In the genomic region with DNA sequence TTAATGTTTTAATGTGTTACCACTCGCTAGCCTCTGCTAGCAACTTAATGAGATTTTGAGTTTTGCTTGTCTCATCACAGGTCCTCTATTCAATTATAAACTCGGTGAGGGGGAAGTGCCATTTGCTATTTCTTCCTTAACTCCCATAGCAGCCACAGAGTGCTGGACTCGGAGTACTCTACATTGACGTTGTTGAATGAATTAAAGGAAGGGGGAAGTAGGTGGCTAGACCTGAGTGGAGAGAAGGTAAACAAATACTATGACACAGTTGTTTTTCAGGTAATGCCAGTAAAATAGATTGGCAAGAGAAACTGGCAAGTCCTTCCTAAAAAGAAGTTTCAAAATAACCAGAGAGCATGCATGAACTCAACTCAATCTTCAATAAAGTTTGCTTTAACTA, we compare ENCODE assay signal across 20 cellular contexts.
DNase-seq lines count a peak whose midpoint lies in the region; ATAC-seq and TF ChIP-seq lines count a peak whose summit lies in the region.
"Had no signal": no experiment of that assay in that cellular context is flagged by ENCODE, and none has a peak within 500 bp of the region (broad histone marks: within the 10 kb centered on the region; RNA-seq: fewer than 3 reads in every experiment).

No MANE protein-coding gene starts in this region.

- no peak for TF ChIP-seq CTCF in epithelial cell of esophagus (IDR thresholded peaks at IDR 0.05; ENCODE audit: insufficient read depth, low read depth, low read length, missing control alignments)
- no peak for TF ChIP-seq CTCF in lower lobe of right lung (IDR thresholded peaks at IDR 0.05)
- no peak for TF ChIP-seq CTCF in type B pancreatic cell (conservative IDR thresholded peaks at IDR 0.05)

- no peak overlapping the region for H3K27ac ChIP-seq in lower lobe of right lung
- H3K27ac ChIP-seq: 22Rv1, GM23248 had no signal

- peaks cover 13% of the 10 kb centered on the region for H3K9me3 Mint-ChIP-seq in type B pancreatic cell

- peak overlapping the region; percentile 62 for H3K4me3 Mint-ChIP-seq in type B pancreatic cell
- H3K4me3 Mint-ChIP-seq: CD4-positive, alpha-beta memory T cell had no signal

- H3K4me3 ChIP-seq in epithelial cell of esophagus (ENCODE audit: low read length) (no peak overlapping the region), lower lobe of right lung (no peak overlapping the region)
- H3K4me3 ChIP-seq: GM12878, GM23248, K562 had no signal

- H3K36me3 ChIP-seq in lower lobe of right lung: no peaks in the 10 kb centered on the region
- H3K36me3 ChIP-seq: BE2C had no signal

- H3K4me1 ChIP-seq in lower lobe of right lung: no peaks in the 10 kb centered on the region
- H3K4me1 ChIP-seq: BE2C had no signal

- peaks cover 18% of the 10 kb centered on the region for H3K4me1 Mint-ChIP-seq in type B pancreatic cell (ENCODE audit: unreplicated experiment)
- H3K4me1 Mint-ChIP-seq: CD4-positive, alpha-beta memory T cell had no signal

- H3K27me3 Mint-ChIP-seq in type B pancreatic cell: no peaks in the 10 kb centered on the region

- H3K36me3 Mint-ChIP-seq in type B pancreatic cell: no peaks in the 10 kb centered on the region
- H3K36me3 Mint-ChIP-seq: CD4-positive, alpha-beta memory T cell had no signal

- intact Hi-C loops in lower lobe of right lung (cut with DNase I): no loop called here

- peak; percentile 12 for DNase-seq in NCI-H510A treated with DMSO at 0.1 percent for 48 hours (lab: John Stamatoyannopoulos, UW)
- DNase-seq in NCI-H510A (lab: John Stamatoyannopoulos, UW): no peak
- peak; percentile 4 for DNase-seq in epithelial cell of esophagus (ENCODE audit: low read depth)
- DNase-seq in lower lobe of right lung: no peak
- DNase-seq in type B pancreatic cell (ENCODE audit: extremely low spot score, unreplicated experiment): no peak
- no peak for DNase-seq in NCI-H524 (lab: John Stamatoyannopoulos, UW)
- DNase-seq in AG20443 (ENCODE audit: low spot score): no peak
- DNase-seq: BE2C; CD4-positive, alpha-beta memory T cell; GDM1; GM23248; NCI-H1436 treated with DMSO at 0.1 percent for 48 hours; NCI-H2081; NCI-H524 treated with DMSO at 0.1 percent for 48 hours; SHP77 had no signal

- H3K9me3 ChIP-seq in lower lobe of right lung: no peaks in the 10 kb centered on the region
- H3K9me3 ChIP-seq: BE2C had no signal

- H3K27ac Mint-ChIP-seq in type B pancreatic cell: peak overlapping the region; percentile 88
- H3K27ac Mint-ChIP-seq: CD4-positive, alpha-beta memory T cell had no signal

- H3K27me3 ChIP-seq in lower lobe of right lung (ENCODE audit: low read depth): no peaks in the 10 kb centered on the region
- H3K27me3 ChIP-seq: BE2C had no signal

- ATAC-seq in lower lobe of right lung (peak; percentile 81 to 82), HG03439 (IDR thresholded peaks at IDR 0.05; ENCODE audit: unreplicated experiment) (no peak)
- ATAC-seq: GM12878, HCT116, K562 had no signal

Comparison
In these comparisons a context has a peak if more than half of its experiments do, and no peak if none do; other contexts are left out.
1. DNase-seq: peak in NCI-H510A treated with DMSO at 0.1 percent for 48 hours (single experiment) and epithelial cell of esophagus (single experiment); none in NCI-H510A (single experiment), lower lobe of right lung (single experiment), type B pancreatic cell (single experiment), NCI-H524 (0 of 2) and AG20443 (single experiment).